Comparison of ENCODE assay signal across 13 cellular contexts in genomic region chr5:87339986-87340385, GRCh38.
DNase-seq lines count a peak whose midpoint lies in the region; ATAC-seq, FAIRE-seq and TF ChIP-seq lines count a peak whose summit lies in the region.
"Had no signal": no experiment of that assay in that cellular context is flagged by ENCODE, and none has a peak within 500 bp of the region (broad histone marks: within the 10 kb centered on the region; RNA-seq: fewer than 3 reads in every experiment).

No MANE protein-coding gene starts in this region.

- H3K36me3 Mint-ChIP-seq in activated naive CD8-positive, alpha-beta T cell treated with anti-CD3 and anti-CD28 coated beads, Interleukin-2, amount 50 U/mL, for 24 hours (ENCODE audit: low read depth): peaks cover 55% of the 10 kb centered on the region

- peak overlapping the region; percentile 21 for H3K9ac ChIP-seq in DND-41 (ENCODE audit: low read depth, low read length)

- H3K79me2 ChIP-seq in DND-41 (ENCODE audit: insufficient read depth, low read length): no peaks in the 10 kb centered on the region

- DNase-seq in DND-41: no peak
- peak; percentile 9 for DNase-seq in HTR-8/SVneo (ENCODE audit: insufficient read length, low spot score)
- no peak for DNase-seq in activated naive CD8-positive, alpha-beta T cell treated with anti-CD3 and anti-CD28 coated beads, Interleukin-2, amount 50 U/mL, for 24 hours
- no peak for DNase-seq in stomach
- DNase-seq in amniotic stem cell (lab: John Stamatoyannopoulos, UW): no peak
- no peak for DNase-seq in gastrocnemius medialis
- DNase-seq in OCI-M1 (lab: John Stamatoyannopoulos, UW): no peak
- DNase-seq: heart right ventricle; kidney glomerular epithelial cell; NCI-H187; sigmoid colon; stimulated activated naive B cell treated with anti-CD40 and anti-IgM and Interleukin-4, amounts not matched to agents 10 μg/mL and 1 μg/mL and 100 μg/mL, for 72 hours had no signal

- intact Hi-C loops in stomach (cut with DNase I; ENCODE audit: low total_unique reads) (no loop called here), gastrocnemius medialis (cut with DNase I; ENCODE audit: low total_unique reads) (no loop called here)

- H3K36me3 ChIP-seq in DND-41 (ENCODE audit: insufficient read depth, low read length) (peaks cover 42% of the 10 kb centered on the region), stomach (peaks cover 0 to 57% (median 50%) of the 10 kb centered on the region in 4 donors), gastrocnemius medialis (peaks cover 0 to 20% of the 10 kb centered on the region in 2 donors)

- H3K27ac ChIP-seq in DND-41 (ENCODE audit: low read length) (peak overlapping the region; percentile 83), stomach (peak overlapping the region in 4 of 5 donors; percentile 11 to 38 (median 23)), gastrocnemius medialis (no peak overlapping the region)
- H3K27ac ChIP-seq: RWPE1, sigmoid colon had no signal

- no peak for TF ChIP-seq EP300 in stomach (IDR thresholded peaks at IDR 0.05)

- H3K27me3 Mint-ChIP-seq in activated naive CD8-positive, alpha-beta T cell treated with anti-CD3 and anti-CD28 coated beads, Interleukin-2, amount 50 U/mL, for 24 hours: no peaks in the 10 kb centered on the region
- H3K27me3 Mint-ChIP-seq: stimulated activated naive B cell treated with anti-CD40 and anti-IgM and Interleukin-4, amounts not matched to agents 10 μg/mL and 1 μg/mL and 100 μg/mL, for 72 hours had no signal

- H3K4me1 ChIP-seq in DND-41 (ENCODE audit: insufficient read depth, low read length) (peaks cover 24% of the 10 kb centered on the region), stomach (peaks cover 0 to 16% (median 6%) of the 10 kb centered on the region in 4 donors), gastrocnemius medialis (peaks cover 0 to 2% of the 10 kb centered on the region in 2 donors)

- peaks cover 3% of the 10 kb centered on the region for H3K9me3 Mint-ChIP-seq in activated naive CD8-positive, alpha-beta T cell treated with anti-CD3 and anti-CD28 coated beads, Interleukin-2, amount 50 U/mL, for 24 hours

- H3K9me3 ChIP-seq in DND-41 (ENCODE audit: insufficient read depth, low read length, severe bottlenecking) (no peaks in the 10 kb centered on the region), stomach (no peaks in the 10 kb centered on the region), gastrocnemius medialis (no peaks in the 10 kb centered on the region)
- H3K9me3 ChIP-seq: sigmoid colon had no signal

- no peak for TF ChIP-seq POLR2A in stomach (IDR thresholded peaks at IDR 0.05)
- TF ChIP-seq POLR2A in gastrocnemius medialis (IDR thresholded peaks at IDR 0.05): no peak

- H3K4me1 Mint-ChIP-seq in activated naive CD8-positive, alpha-beta T cell treated with anti-CD3 and anti-CD28 coated beads, Interleukin-2, amount 50 U/mL, for 24 hours: peaks cover 23% of the 10 kb centered on the region

- no peak overlapping the region for H3K4me3 Mint-ChIP-seq in activated naive CD8-positive, alpha-beta T cell treated with anti-CD3 and anti-CD28 coated beads, Interleukin-2, amount 50 U/mL, for 24 hours

- H3K4me3 ChIP-seq in DND-41 (ENCODE audit: low read depth in 1 of 2, low read length in 2 of 2) (no peak overlapping the region), stomach (no peak overlapping the region), gastrocnemius medialis (no peak overlapping the region)
- H3K4me3 ChIP-seq: heart right ventricle, sigmoid colon had no signal

- ATAC-seq in DND-41 (ENCODE audit: insufficient read depth, low read depth) (no peak), gastrocnemius medialis (no peak)
- ATAC-seq in activated naive CD8-positive, alpha-beta T cell treated with anti-CD3 and anti-CD28 coated beads, Interleukin-2, amount 50 U/mL, for 24 hours: no peak

- H3K27ac Mint-ChIP-seq in activated naive CD8-positive, alpha-beta T cell treated with anti-CD3 and anti-CD28 coated beads, Interleukin-2, amount 50 U/mL, for 24 hours: peak overlapping the region; percentile 80

- H3K4me2 ChIP-seq in DND-41 (ENCODE audit: insufficient read depth, low read length): peak overlapping the region; percentile 51

- H4K20me1 ChIP-seq in DND-41 (ENCODE audit: insufficient read depth, low read length): no peaks in the 10 kb centered on the region

- no peak for TF ChIP-seq CTCF in DND-41 (IDR thresholded peaks at IDR 0.05; ENCODE audit: borderline replicate concordance, extremely low read depth, low read length, poor library complexity, severe bottlenecking)
- no peak for TF ChIP-seq CTCF in stomach (IDR thresholded peaks at IDR 0.05)
- no peak for TF ChIP-seq CTCF in gastrocnemius medialis (IDR thresholded peaks at IDR 0.05 in 4 of 5, conservative IDR thresholded peaks at IDR 0.05 in 1 of 5)

- no peak for FAIRE-seq in HTR-8/SVneo (lab: Jason Lieb, UNC)

- no peak overlapping the region for H2AFZ ChIP-seq in DND-41 (ENCODE audit: low read depth, low read length)

- in situ Hi-C loops in gastrocnemius medialis (cut with MboI; ENCODE audit: low sequenced_read_pairs in 4 of 4): no loop called here

- H3K27me3 ChIP-seq in DND-41 (ENCODE audit: insufficient read depth, low read length, poor library complexity): no peaks in the 10 kb centered on the region
- H3K27me3 ChIP-seq in stomach: no peaks in the 10 kb centered on the region
- no peaks in the 10 kb centered on the region for H3K27me3 ChIP-seq in gastrocnemius medialis
- H3K27me3 ChIP-seq: heart right ventricle, sigmoid colon had no signal

Comparison
In these comparisons a context has a peak if more than half of its experiments do, and no peak if none do; other contexts are left out.
1. H3K27ac ChIP-seq: peak in DND-41 (single experiment) and stomach (4 of 5); none in gastrocnemius medialis (0 of 4).